ENCODE assay signal across 18 cellular contexts in the genomic region with DNA sequence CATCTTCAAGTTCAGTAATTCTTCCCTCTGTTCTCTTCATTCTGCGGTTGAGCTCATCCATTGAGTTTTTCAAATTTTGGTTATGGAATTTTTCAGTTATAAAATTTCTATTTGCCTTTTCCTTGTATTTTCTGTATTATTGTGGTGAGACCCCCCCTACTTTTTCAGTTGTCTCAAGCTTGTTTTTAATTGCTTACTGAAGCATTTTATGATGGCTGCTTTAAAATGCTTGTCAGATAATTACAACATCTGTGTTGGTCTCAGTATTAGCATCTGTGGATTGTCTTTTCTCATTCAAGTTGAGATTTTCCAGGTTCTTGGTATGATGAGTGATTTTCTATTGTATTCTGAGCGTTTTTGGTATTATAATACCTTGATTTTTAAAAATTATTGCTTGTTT.
"Had no signal": no experiment of that assay in that cellular context is flagged by ENCODE, and none has a peak within 500 bp of the region (broad histone marks: within the 10 kb centered on the region; RNA-seq: fewer than 3 reads in every experiment).

No MANE protein-coding gene starts in this region.

- H3K4me1 ChIP-seq: lower lobe of right lung, neural progenitor cell, prostate gland, transverse colon had no signal

- FAIRE-seq: frontal cortex, keratinocyte had no signal

- H3K4me1 Mint-ChIP-seq: neural progenitor cell; stimulated activated effector memory CD8-positive, alpha-beta T cell treated with anti-CD3 and anti-CD28 coated beads, Interleukin-12 subunit alpha, Interleukin-12 subunit beta, amount 100 ng/mL, for 72 hours had no signal

- H3K9ac ChIP-seq: neural progenitor cell had no signal

- H3K36me3 ChIP-seq: lower lobe of right lung, neural progenitor cell, prostate gland, right atrium auricular region, sigmoid colon, suprapubic skin, transverse colon had no signal

- H2AFZ ChIP-seq: neural progenitor cell had no signal

- H3K9me3 ChIP-seq: lower lobe of right lung, prostate gland, right atrium auricular region, sigmoid colon, suprapubic skin, transverse colon had no signal

- H3K9me3 Mint-ChIP-seq: effector memory CD8-positive, alpha-beta T cell; natural killer cell treated with Interleukin-12 subunit alpha and Interleukin-12 subunit beta and Interleukin-15 and Interleukin-18, amount 100 ng/mL, for 72 hours; neural progenitor cell; stimulated activated effector memory CD8-positive, alpha-beta T cell treated with anti-CD3 and anti-CD28 coated beads, Interleukin-12 subunit alpha, Interleukin-12 subunit beta, amount 100 ng/mL, for 72 hours; stimulated activated naive CD8-positive, alpha-beta T cell treated with anti-CD3 and anti-CD28 coated beads, Interleukin-15, Interleukin-2, amounts not matched to agents 100 ng/mL and 50 ng/mL, for 24 hours had no signal

- H3K4me2 ChIP-seq: neural progenitor cell had no signal

- H3K27me3 ChIP-seq: neural progenitor cell, right atrium auricular region, sigmoid colon, suprapubic skin, transverse colon had no signal

- H3K36me3 Mint-ChIP-seq: natural killer cell treated with Interleukin-12 subunit alpha and Interleukin-12 subunit beta and Interleukin-15 and Interleukin-18, amount 100 ng/mL, for 72 hours; neural progenitor cell; stimulated activated effector memory CD8-positive, alpha-beta T cell treated with anti-CD3 and anti-CD28 coated beads, Interleukin-12 subunit alpha, Interleukin-12 subunit beta, amount 100 ng/mL, for 72 hours had no signal

- H3K27me3 Mint-ChIP-seq: stimulated activated naive CD8-positive, alpha-beta T cell treated with anti-CD3 and anti-CD28 coated beads, Interleukin-15, Interleukin-2, amounts not matched to agents 100 ng/mL and 50 ng/mL, for 24 hours had no signal

- H3K27ac ChIP-seq: lower lobe of right lung, neural progenitor cell, prostate gland, right atrium auricular region, sigmoid colon, suprapubic skin, transverse colon had no signal

- DNase-seq: cerebellar nuclear complex; cortex of kidney; effector memory CD8-positive, alpha-beta T cell; left ventricle myocardium superior; lower lobe of right lung; sigmoid colon; stimulated activated CD4-positive, alpha-beta T cell treated with anti-CD3 and anti-CD28 coated beads, Interleukin-2, amount 100 ng/mL, for 24 hours; stimulated activated CD4-positive, alpha-beta T cell treated with anti-CD3 and anti-CD28 coated beads, Interleukin-4, amount 100 ng/mL, for 24 hours; transverse colon had no signal

- H3K4me3 Mint-ChIP-seq: effector memory CD8-positive, alpha-beta T cell; natural killer cell treated with Interleukin-12 subunit alpha and Interleukin-12 subunit beta and Interleukin-15 and Interleukin-18, amount 100 ng/mL, for 72 hours; neural progenitor cell; stimulated activated effector memory CD8-positive, alpha-beta T cell treated with anti-CD3 and anti-CD28 coated beads, Interleukin-12 subunit alpha, Interleukin-12 subunit beta, amount 100 ng/mL, for 72 hours; stimulated activated naive CD8-positive, alpha-beta T cell treated with anti-CD3 and anti-CD28 coated beads, Interleukin-15, Interleukin-2, amounts not matched to agents 100 ng/mL and 50 ng/mL, for 24 hours had no signal

- ATAC-seq: effector memory CD8-positive, alpha-beta T cell; left ventricle myocardium superior; lower lobe of right lung; natural killer cell treated with Interleukin-12 subunit alpha and Interleukin-12 subunit beta and Interleukin-15 and Interleukin-18, amount 100 ng/mL, for 72 hours; stimulated activated effector memory CD8-positive, alpha-beta T cell treated with anti-CD3 and anti-CD28 coated beads, Interleukin-12 subunit alpha, Interleukin-12 subunit beta, amount 100 ng/mL, for 72 hours had no signal

- H3K4me3 ChIP-seq: lower lobe of right lung, neural progenitor cell, prostate gland, right atrium auricular region, sigmoid colon, suprapubic skin, transverse colon had no signal

- H3K27ac Mint-ChIP-seq: effector memory CD8-positive, alpha-beta T cell; natural killer cell treated with Interleukin-12 subunit alpha and Interleukin-12 subunit beta and Interleukin-15 and Interleukin-18, amount 100 ng/mL, for 72 hours; neural progenitor cell; stimulated activated effector memory CD8-positive, alpha-beta T cell treated with anti-CD3 and anti-CD28 coated beads, Interleukin-12 subunit alpha, Interleukin-12 subunit beta, amount 100 ng/mL, for 72 hours; stimulated activated naive CD8-positive, alpha-beta T cell treated with anti-CD3 and anti-CD28 coated beads, Interleukin-15, Interleukin-2, amounts not matched to agents 100 ng/mL and 50 ng/mL, for 24 hours had no signal
